In the genomic region with DNA sequence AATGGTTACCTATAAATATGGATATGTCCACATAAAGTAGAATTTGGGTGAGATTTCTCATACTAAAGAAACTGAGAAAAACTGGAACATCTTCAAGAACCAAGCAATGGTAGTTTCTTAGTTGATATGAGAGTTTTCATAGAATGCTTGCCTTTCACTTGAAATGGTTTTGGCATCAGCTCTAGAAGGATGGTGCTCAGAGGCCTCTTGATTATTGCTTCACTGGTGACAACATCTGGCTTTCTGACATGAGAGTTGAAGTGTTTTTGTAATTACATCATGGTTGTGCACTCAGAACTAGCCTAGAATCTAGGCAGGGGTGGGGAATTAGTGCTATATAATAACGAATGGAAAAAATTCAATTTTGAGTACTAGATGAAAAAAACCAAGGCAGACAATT, we compare ENCODE assay signal across 19 cellular contexts.
DNase-seq lines count a peak whose midpoint lies in the region; ATAC-seq and TF ChIP-seq lines count a peak whose summit lies in the region.
"Had no signal": no experiment of that assay in that cellular context is flagged by ENCODE, and none has a peak within 500 bp of the region (broad histone marks: within the 10 kb centered on the region; RNA-seq: fewer than 3 reads in every experiment).

No MANE protein-coding gene starts in this region.

- H3K23me2 ChIP-seq in H9 (ENCODE audit: insufficient read length, low read depth, low read length, poor library complexity, severe bottlenecking), result no peaks in the 10 kb centered on the region

- H3K9ac ChIP-seq in H9 (ENCODE audit: extremely low read depth, insufficient read length, low read length), result no peak overlapping the region

- TF ChIP-seq CTCF in AG09309 (IDR thresholded peaks at IDR 0.05; ENCODE audit: control insufficient read depth, insufficient read depth, low read depth, low read length, missing control alignments) (no peak), GM23338 (conservative IDR thresholded peaks at IDR 0.05; ENCODE audit: low read depth in 2 of 2) (no peak), cardiac fibroblast (IDR thresholded peaks at IDR 0.05; ENCODE audit: low read depth, low read length) (no peak), H9 (conservative IDR thresholded peaks at IDR 0.05) (no peak)

- no peak overlapping the region for H3K27ac ChIP-seq in GM23338 (ENCODE audit: low read depth)
- H3K27ac ChIP-seq in right cardiac atrium (ENCODE audit: low read length), result no peak overlapping the region
- H3K27ac ChIP-seq in H9 (ENCODE audit: insufficient read length, low read depth, low read length), result no peak overlapping the region

- H3K9me3 ChIP-seq in right cardiac atrium (ENCODE audit: control insufficient read depth, low read length) (no peaks in the 10 kb centered on the region), H9 (ENCODE audit: control insufficient read depth, low read depth, low read length) (no peaks in the 10 kb centered on the region)
- H3K9me3 ChIP-seq: MG63 had no signal

- H3K27me3 Mint-ChIP-seq in GM23338 (ENCODE audit: insufficient read depth, low read depth, poor library complexity) (no peaks in the 10 kb centered on the region), H9 (ENCODE audit: low read depth) (no peaks in the 10 kb centered on the region)
- H3K27me3 Mint-ChIP-seq: dendritic cell treated with granulocyte-macrophage colony-stimulating factor and Interleukin-4, amounts not matched to agents 40 ng/mL and 50 ng/mL, for 4 days; progenitor cell of endocrine pancreas; stimulated activated naive CD8-positive, alpha-beta T cell treated with anti-CD3 and anti-CD28 coated beads, Interleukin-15, amount 100 ng/mL, for 72 hours had no signal

- no peak overlapping the region for H2BK12ac ChIP-seq in H9 (ENCODE audit: insufficient read length, low read depth, low read length)

- H3K56ac ChIP-seq in H9 (ENCODE audit: insufficient read length, low read depth, low read length), result no peak overlapping the region

- H3K79me2 ChIP-seq in GM23338 (replicated peaks; ENCODE audit: insufficient read depth), result no peaks in the 10 kb centered on the region
- H3K79me2 ChIP-seq in H9 (ENCODE audit: insufficient read depth, low read length), result no peaks in the 10 kb centered on the region

- peak overlapping the region; percentile 50; the same call in 1 of the 2 replicates for H2AFZ ChIP-seq in GM23338
- H2AFZ ChIP-seq in H9 (ENCODE audit: low read length), result no peak overlapping the region

- H3K14ac ChIP-seq in H9 (ENCODE audit: insufficient read depth, low read length), result no peak overlapping the region

- H2BK15ac ChIP-seq in H9 (ENCODE audit: low read depth, low read length), result no peak overlapping the region

- H3K4me1 ChIP-seq in GM23338 (ENCODE audit: insufficient read depth), result no peaks in the 10 kb centered on the region
- no peaks in the 10 kb centered on the region for H3K4me1 ChIP-seq in right cardiac atrium (ENCODE audit: control insufficient read depth, insufficient read depth, low read length)
- peaks cover 3% of the 10 kb centered on the region; the same call in 1 of the 2 replicates for H3K4me1 ChIP-seq in H9 (ENCODE audit: insufficient read depth, low read length)

- intact Hi-C loops in right cardiac atrium (cut with DNase I), result no loop called here

- H3K36me3 ChIP-seq in GM23338 (ENCODE audit: insufficient read depth), result no peaks in the 10 kb centered on the region
- H3K36me3 ChIP-seq: MG63 had no signal

- no peak for ATAC-seq in GM23338
- peak; percentile 81 to 87 for ATAC-seq in right cardiac atrium
- ATAC-seq in GM21515 (IDR thresholded peaks at IDR 0.05; ENCODE audit: unreplicated experiment), result no peak
- ATAC-seq in HG02973 (IDR thresholded peaks at IDR 0.05; ENCODE audit: unreplicated experiment), result no peak
- ATAC-seq: naive thymus-derived CD4-positive, alpha-beta T cell; stimulated activated naive CD8-positive, alpha-beta T cell treated with anti-CD3 and anti-CD28 coated beads, Interleukin-15, amount 100 ng/mL, for 72 hours had no signal

- H3K4me1 Mint-ChIP-seq in GM23338 (peaks cover 8% of the 10 kb centered on the region; the same call in 2 of the 3 replicates), H9 (peaks cover 9 to 10% of the 10 kb centered on the region in 2 experiments)
- H3K4me1 Mint-ChIP-seq: naive thymus-derived CD4-positive, alpha-beta T cell; stimulated activated naive CD8-positive, alpha-beta T cell treated with anti-CD3 and anti-CD28 coated beads, Interleukin-15, amount 100 ng/mL, for 72 hours had no signal

- no peak overlapping the region for H2AK5ac ChIP-seq in H9 (ENCODE audit: insufficient read length, low read length)

- H3K4me2 ChIP-seq in GM23338 (no peak overlapping the region), H9 (ENCODE audit: insufficient read depth, insufficient read length, low read length) (no peak overlapping the region)

- no peak overlapping the region for H4K91ac ChIP-seq in H9 (ENCODE audit: insufficient read length, low read depth, low read length)

- H3K4ac ChIP-seq in H9 (ENCODE audit: low read depth, low read length), result no peak overlapping the region

- no peak overlapping the region for H2BK20ac ChIP-seq in H9 (ENCODE audit: low read depth, low read length, poor library complexity, severe bottlenecking)

- no peak overlapping the region for H4K5ac ChIP-seq in H9 (ENCODE audit: insufficient read length, low read depth, low read length)

- H3K9me2 ChIP-seq in GM23338 (ENCODE audit: insufficient read depth), result no peaks in the 10 kb centered on the region; the same call in 1 of the 2 replicates

- H3K9me3 Mint-ChIP-seq in GM23338 (no peaks in the 10 kb centered on the region), H9 (no peaks in the 10 kb centered on the region)
- H3K9me3 Mint-ChIP-seq: dendritic cell treated with granulocyte-macrophage colony-stimulating factor and Interleukin-4, amounts not matched to agents 40 ng/mL and 50 ng/mL, for 4 days; stimulated activated naive CD8-positive, alpha-beta T cell treated with anti-CD3 and anti-CD28 coated beads, Interleukin-15, amount 100 ng/mL, for 72 hours had no signal

- no peaks in the 10 kb centered on the region for H4K20me1 ChIP-seq in GM23338 (replicated peaks; ENCODE audit: insufficient read depth)
- H4K20me1 ChIP-seq in H9 (ENCODE audit: control insufficient read depth, insufficient read depth, insufficient read length), result no peaks in the 10 kb centered on the region

- H3K79me1 ChIP-seq in H9 (ENCODE audit: insufficient read depth, low read depth, low read length, poor library complexity, severe bottlenecking), result no peaks in the 10 kb centered on the region

- DNase-seq in AG09309 (ENCODE audit: low read depth) (peak; percentile 47), GM23338 (ENCODE audit: low spot score) (no peak), cardiac fibroblast (ENCODE audit: low read depth in 2 of 2) (peak; percentile 84 to 86), right cardiac atrium (no peak), A172 (ENCODE audit: low spot score) (no peak), H9 (no peak)
- DNase-seq: activated CD4-positive, CD25-positive, alpha-beta regulatory T cell; AML-193; erythroblast; GOT3; MG63; naive thymus-derived CD4-positive, alpha-beta T cell; NCI-H2081 treated with DMSO at 0.1 percent for 48 hours; NCI-H748 treated with DMSO at 0.1 percent for 48 hours; stimulated activated naive CD8-positive, alpha-beta T cell treated with anti-CD3 and anti-CD28 coated beads, Interleukin-15, amount 100 ng/mL, for 72 hours had no signal

- H3K4me3 Mint-ChIP-seq in GM23338, result no peak overlapping the region
- no peak overlapping the region for H3K4me3 Mint-ChIP-seq in H9
- H3K4me3 Mint-ChIP-seq: dendritic cell treated with granulocyte-macrophage colony-stimulating factor and Interleukin-4, amounts not matched to agents 40 ng/mL and 50 ng/mL, for 4 days; naive thymus-derived CD4-positive, alpha-beta T cell; stimulated activated naive CD8-positive, alpha-beta T cell treated with anti-CD3 and anti-CD28 coated beads, Interleukin-15, amount 100 ng/mL, for 72 hours had no signal

- WGBS in right cardiac atrium, result 37% methylated on average over 1 of the region's 1 CpG
- WGBS in H9 (ENCODE audit: extremely low coverage, insufficient read length, low lambda C conversion rate), result no CpG with 5 or more reads among the region's 1 CpG

- no peak overlapping the region for H4K8ac ChIP-seq in H9 (replicated peaks; ENCODE audit: insufficient read length, low read depth, low read length)

- H3K27me3 ChIP-seq in GM23338 (ENCODE audit: insufficient read depth) (no peaks in the 10 kb centered on the region), right cardiac atrium (ENCODE audit: control insufficient read depth, insufficient read depth) (no peaks in the 10 kb centered on the region), H9 (ENCODE audit: insufficient read depth, low read length) (no peaks in the 10 kb centered on the region)
- H3K27me3 ChIP-seq: MG63 had no signal

- H3K36me3 Mint-ChIP-seq in GM23338 (ENCODE audit: low read depth) (no peaks in the 10 kb centered on the region), H9 (ENCODE audit: insufficient read depth in 1 of 3, low read depth in 3 of 3) (no peaks in the 10 kb centered on the region)
- H3K36me3 Mint-ChIP-seq: naive thymus-derived CD4-positive, alpha-beta T cell had no signal

- H2BK120ac ChIP-seq in H9 (ENCODE audit: low read depth, low read length, poor library complexity, severe bottlenecking), result no peak overlapping the region

- no peak overlapping the region for H3K27ac Mint-ChIP-seq in GM23338
- no peak overlapping the region for H3K27ac Mint-ChIP-seq in H9
- H3K27ac Mint-ChIP-seq: dendritic cell treated with granulocyte-macrophage colony-stimulating factor and Interleukin-4, amounts not matched to agents 40 ng/mL and 50 ng/mL, for 4 days; naive thymus-derived CD4-positive, alpha-beta T cell; progenitor cell of endocrine pancreas; stimulated activated naive CD8-positive, alpha-beta T cell treated with anti-CD3 and anti-CD28 coated beads, Interleukin-15, amount 100 ng/mL, for 72 hours had no signal

- no peak overlapping the region for H3T11ph ChIP-seq in H9 (ENCODE audit: low read length)

- no peak overlapping the region for H2BK5ac ChIP-seq in H9 (ENCODE audit: insufficient read length, low read length)

- no peaks in the 10 kb centered on the region for H3F3A ChIP-seq in GM23338 (replicated peaks; ENCODE audit: low read depth)

- no peak overlapping the region for H3K18ac ChIP-seq in H9 (ENCODE audit: insufficient read length, low read depth, low read length)

- H3K4me3 ChIP-seq in AG09309 (ENCODE audit: control insufficient read depth, low read depth, low read length) (no peak overlapping the region), GM23338 (no peak overlapping the region), cardiac fibroblast (replicated peaks in 1 of 2; ENCODE audit: low read depth in 2 of 2, low read length in 2 of 2) (no peak overlapping the region), right cardiac atrium (ENCODE audit: low read length) (no peak overlapping the region)
- H3K4me3 ChIP-seq: MG63 had no signal

- no peak overlapping the region for H3K23ac ChIP-seq in H9 (ENCODE audit: insufficient read length, low read depth, low read length)

Comparison
In these comparisons a context has a peak if more than half of its experiments do, and no peak if none do; other contexts are left out.
1. DNase-seq: peak in AG09309 (single experiment) and cardiac fibroblast (2 of 2); none in GM23338 (single experiment), right cardiac atrium (0 of 3), A172 (single experiment) and H9 (single experiment).
2. ATAC-seq: peak in right cardiac atrium (2 of 2); none in GM23338 (single experiment), GM21515 (single experiment) and HG02973 (single experiment).